In genomic region chrX:149937881-149938426, GRCh38 we compare ENCODE assay signal across 7 cellular contexts. TPM values are rescaled to one million over a fixed set of nuclear protein-coding genes. Genes with fewer than 3 reads are reported as not detected.
A peak's percentile ranks its signal among the peaks of the same experiment; 100 is the strongest.
DNase-seq lines count a peak whose midpoint lies in the region; ATAC-seq, FAIRE-seq and TF ChIP-seq lines count a peak whose summit lies in the region.

No MANE protein-coding gene starts in this region.

- no peak overlapping the region for H2AFZ ChIP-seq in Karpas-422 (ENCODE audit: low read length)

- H3K27ac ChIP-seq in Karpas-422 (ENCODE audit: low read length) (no peak overlapping the region), adrenal gland (peak overlapping the region; percentile 59 to 95 (median 80))

- H3K4me3 Mint-ChIP-seq in stimulated activated effector memory CD8-positive, alpha-beta T cell treated with anti-CD3 and anti-CD28 coated beads, Interleukin-12 subunit alpha, Interleukin-12 subunit beta, amount 100 ng/mL, for 72 hours = peak overlapping the region; percentile 85

- H3K9me3 Mint-ChIP-seq in stimulated activated effector memory CD8-positive, alpha-beta T cell treated with anti-CD3 and anti-CD28 coated beads, Interleukin-12 subunit alpha, Interleukin-12 subunit beta, amount 100 ng/mL, for 72 hours = no peaks in the 10 kb centered on the region

- peak overlapping the region; percentile 61 for H3K4me2 ChIP-seq in Karpas-422 (ENCODE audit: low read depth, low read length, poor library complexity, severe bottlenecking)

- TF ChIP-seq CTCF in adrenal gland (IDR thresholded peaks at IDR 0.05) (no peak), D721Med (IDR thresholded peaks at IDR 0.05; ENCODE audit: insufficient read depth, missing control alignments) (no peak)

- FAIRE-seq in D721Med (lab: Jason Lieb, UNC) = no peak
- FAIRE-seq in urothelium cell line (lab: Jason Lieb, UNC) = no peak

- H3K36me3 ChIP-seq in Karpas-422 (ENCODE audit: insufficient read depth, low read length) (no peaks in the 10 kb centered on the region), adrenal gland (replicated peaks in 1 of 2) (no peaks in the 10 kb centered on the region)

- H3K9ac ChIP-seq in Karpas-422 (ENCODE audit: low read length) = peak overlapping the region; percentile 90

- H3K4me3 ChIP-seq in Karpas-422 (ENCODE audit: low read length) = peak overlapping the region; percentile 77
- peak overlapping the region; percentile 2 to 80 (median 34) for H3K4me3 ChIP-seq in adrenal gland
- peak overlapping the region; percentile 72 for H3K4me3 ChIP-seq in iPS-11a (ENCODE audit: low read depth, low read length)

- intact Hi-C loops in adrenal gland (cut with DNase I) = no loop called here

- 0 to 53% (median 24%) methylated on average over 1 to 46 of the region's 46 CpGs for WGBS in adrenal gland, 4 donors

- H3K36me3 Mint-ChIP-seq in stimulated activated effector memory CD8-positive, alpha-beta T cell treated with anti-CD3 and anti-CD28 coated beads, Interleukin-12 subunit alpha, Interleukin-12 subunit beta, amount 100 ng/mL, for 72 hours = peaks cover 24% of the 10 kb centered on the region

- peak; percentile 1 for ATAC-seq in GM19351 (IDR thresholded peaks at IDR 0.05; ENCODE audit: unreplicated experiment)
- no peak for ATAC-seq in stimulated activated effector memory CD8-positive, alpha-beta T cell treated with anti-CD3 and anti-CD28 coated beads, Interleukin-12 subunit alpha, Interleukin-12 subunit beta, amount 100 ng/mL, for 72 hours

- H4K20me1 ChIP-seq in Karpas-422 (ENCODE audit: insufficient read depth, low read depth, low read length) = no peaks in the 10 kb centered on the region

- H3K27me3 ChIP-seq in Karpas-422 (ENCODE audit: low read length) (no peaks in the 10 kb centered on the region), adrenal gland (no peaks in the 10 kb centered on the region)

- no peak for DNase-seq in Karpas-422
- DNase-seq in adrenal gland = peak; percentile 35 to 61 (median 46)
- no peak for DNase-seq in stimulated activated effector memory CD8-positive, alpha-beta T cell treated with anti-CD3 and anti-CD28 coated beads, Interleukin-12 subunit alpha, Interleukin-12 subunit beta, amount 100 ng/mL, for 72 hours (ENCODE audit: low spot score in 2 of 2)
- no peak for DNase-seq in D721Med (ENCODE audit: insufficient read length, low spot score)
- DNase-seq in urothelium cell line (ENCODE audit: low spot score) = no peak

- peaks cover 11% of the 10 kb centered on the region for H3K79me2 ChIP-seq in Karpas-422 (ENCODE audit: low read length)

- H3K27ac Mint-ChIP-seq in stimulated activated effector memory CD8-positive, alpha-beta T cell treated with anti-CD3 and anti-CD28 coated beads, Interleukin-12 subunit alpha, Interleukin-12 subunit beta, amount 100 ng/mL, for 72 hours = peak overlapping the region; percentile 93

- TF ChIP-seq POLR2A in adrenal gland (IDR thresholded peaks at IDR 0.05) = no peak

- H3K4me1 Mint-ChIP-seq in stimulated activated effector memory CD8-positive, alpha-beta T cell treated with anti-CD3 and anti-CD28 coated beads, Interleukin-12 subunit alpha, Interleukin-12 subunit beta, amount 100 ng/mL, for 72 hours = no peaks in the 10 kb centered on the region

- H3K9me3 ChIP-seq in Karpas-422 (ENCODE audit: low read length) (no peaks in the 10 kb centered on the region), adrenal gland (replicated peaks in 1 of 3) (no peaks in the 10 kb centered on the region)

- no peaks in the 10 kb centered on the region for H3K9me2 ChIP-seq in Karpas-422 (replicated peaks; ENCODE audit: insufficient read depth, low read length)

- H3K4me1 ChIP-seq in Karpas-422 (ENCODE audit: low read length) (peaks cover 2% of the 10 kb centered on the region; the same call in 1 of the 2 replicates), adrenal gland (replicated peaks in 1 of 2) (no peaks in the 10 kb centered on the region)

RNA-seq across cellular contexts. Expression of gene EOLA2, which starts 0.3 kb away (rescaled TPM):
- total RNA-seq in Karpas-422 (2014; rRNA removed; shearing (Covaris generic); ENCODE audit: low replicate concordance) = 28.2 and 30.3 TPM in 2 replicates
- 10 to 100 TPM; 17.2 to 34.1 (median 28.7) TPM for total RNA-seq in adrenal gland
- polyA plus RNA-seq in adrenal gland = 10 to 100 TPM; 27.8 to 53.2 (median 32.6) TPM

RNA-seq across cellular contexts. Expression of gene HSFX4, which starts 8.6 kb away (rescaled TPM):
- total RNA-seq in Karpas-422 (2014; rRNA removed; shearing (Covaris generic); ENCODE audit: low replicate concordance) = not detected in 2 replicates
- not detected for total RNA-seq in adrenal gland
- polyA plus RNA-seq in adrenal gland = under 1 TPM in 1 of 3 donors, not detected in 2; 0.10 TPM

RNA-seq across cellular contexts. Expression of gene MAGEA8, which starts 57.0 kb away (rescaled TPM):
- total RNA-seq in Karpas-422 (2014; rRNA removed; shearing (Covaris generic); ENCODE audit: low replicate concordance) = not detected in 2 replicates
- not detected for total RNA-seq in adrenal gland
- not detected for polyA plus RNA-seq in adrenal gland

Comparison
In these comparisons a context has a peak if more than half of its experiments do, and no peak if none do; other contexts are left out.
1. DNase-seq: peak in adrenal gland (7 of 7); none in Karpas-422 (single experiment), stimulated activated effector memory CD8-positive, alpha-beta T cell treated with anti-CD3 and anti-CD28 coated beads, Interleukin-12 subunit alpha, Interleukin-12 subunit beta, amount 100 ng/mL, for 72 hours (0 of 2), D721Med (single experiment) and urothelium cell line (single experiment).
2. Peak in every context shown above with its lines, with median percentiles within 50 percentile points of each other: H3K4me3 ChIP-seq.